Comparison of ENCODE assay signal across 34 cellular contexts in genomic region chr6:1946583-1946982, GRCh38.
"Had no signal": no experiment of that assay in that cellular context is flagged by ENCODE, and none has a peak within 500 bp of the region (broad histone marks: within the 10 kb centered on the region; RNA-seq: fewer than 3 reads in every experiment).

No MANE protein-coding gene starts in this region.

- H3K9me3 ChIP-seq: adrenal gland, body of pancreas, colonic mucosa, esophagus muscularis mucosa, gastroesophageal sphincter, heart right ventricle had no signal

- H3K4me1 Mint-ChIP-seq: activated B cell treated with CpG ODN at 0.5 μM for 24 hours; activated naive CD4-positive, alpha-beta T cell treated with anti-CD3 and anti-CD28 coated beads, Interleukin-2, amount 50 U/mL, for 24 hours; activated naive CD8-positive, alpha-beta T cell treated with anti-CD3 and anti-CD28 coated beads for 36 hours; activated naive CD8-positive, alpha-beta T cell treated with anti-CD3 and anti-CD28 coated beads, Interleukin-2, amount 50 U/mL, for 24 hours had no signal

- H3K27me3 ChIP-seq: adrenal gland, body of pancreas, cardiac muscle cell, colonic mucosa, esophagus muscularis mucosa, gastroesophageal sphincter, heart right ventricle, hepatocyte had no signal

- FAIRE-seq: endometrium, endothelial cell of umbilical vein had no signal

- H3K36me3 ChIP-seq: adrenal gland, cardiac muscle cell, colonic mucosa, esophagus muscularis mucosa, gastroesophageal sphincter, WERI-Rb-1 had no signal

- H3K4me3 Mint-ChIP-seq: activated B cell treated with CpG ODN at 0.5 μM for 24 hours; activated CD8-positive, alpha-beta T cell treated with anti-CD3 and anti-CD28 coated beads for 36 hours; activated naive CD4-positive, alpha-beta T cell treated with anti-CD3 and anti-CD28 coated beads for 36 hours; activated naive CD4-positive, alpha-beta T cell treated with anti-CD3 and anti-CD28 coated beads, Interleukin-2, amount 50 U/mL, for 24 hours; activated naive CD8-positive, alpha-beta T cell treated with anti-CD3 and anti-CD28 coated beads for 36 hours; activated naive CD8-positive, alpha-beta T cell treated with anti-CD3 and anti-CD28 coated beads, Interleukin-2, amount 50 U/mL, for 24 hours; activated T-cell treated with anti-CD3 and anti-CD28 coated beads, Interleukin-2, amount 50 U/mL, for 4 hours; T-helper 1 cell treated with Interleukin-12 subunit alpha and Interleukin-12 subunit beta and Interleukin-4 antibody, amounts not matched to agents 30 μg/mL and 1 μg/mL, for 36 hours; T-helper 2 cell treated with Interferon-gamma antibody and Interleukin-4, amounts not matched to agents 5 μg/mL and 100 μg/mL, for 36 hours had no signal

- H3K4me2 ChIP-seq: hepatocyte had no signal

- H3K27me3 Mint-ChIP-seq: activated B cell treated with CpG ODN at 0.5 μM for 24 hours; activated CD8-positive, alpha-beta T cell treated with anti-CD3 and anti-CD28 coated beads for 36 hours; activated naive CD4-positive, alpha-beta T cell treated with anti-CD3 and anti-CD28 coated beads, Interleukin-2, amount 50 U/mL, for 24 hours; activated naive CD8-positive, alpha-beta T cell treated with anti-CD3 and anti-CD28 coated beads for 36 hours; activated naive CD8-positive, alpha-beta T cell treated with anti-CD3 and anti-CD28 coated beads, Interleukin-2, amount 50 U/mL, for 24 hours had no signal

- H3K27ac ChIP-seq: adrenal gland, body of pancreas, cardiac muscle cell, colonic mucosa, esophagus muscularis mucosa, gastroesophageal sphincter, heart right ventricle, hepatocyte, WERI-Rb-1 had no signal

- H3K4me3 ChIP-seq: adrenal gland, body of pancreas, cardiac muscle cell, colonic mucosa, esophagus muscularis mucosa, gastroesophageal sphincter, heart right ventricle, hepatocyte had no signal

- H3K9me3 Mint-ChIP-seq: activated B cell treated with CpG ODN at 0.5 μM for 24 hours; activated CD8-positive, alpha-beta T cell treated with anti-CD3 and anti-CD28 coated beads for 36 hours; activated naive CD4-positive, alpha-beta T cell treated with anti-CD3 and anti-CD28 coated beads for 36 hours; activated naive CD4-positive, alpha-beta T cell treated with anti-CD3 and anti-CD28 coated beads, Interleukin-2, amount 50 U/mL, for 24 hours; activated naive CD8-positive, alpha-beta T cell treated with anti-CD3 and anti-CD28 coated beads for 36 hours; activated naive CD8-positive, alpha-beta T cell treated with anti-CD3 and anti-CD28 coated beads, Interleukin-2, amount 50 U/mL, for 24 hours; activated T-cell treated with anti-CD3 and anti-CD28 coated beads, Interleukin-2, amount 50 U/mL, for 4 hours; activated T-helper 2 cell treated with anti-CD3 and anti-CD28 coated beads, Interferon-gamma antibody, Interleukin-2, Interleukin-4, amounts not matched to agents 10 μg/mL and 5 μg/mL and 100 μg/mL, durations not matched to agents 14 hours and 24 hours and 36 hours; T-helper 1 cell treated with Interleukin-12 subunit alpha and Interleukin-12 subunit beta and Interleukin-4 antibody, amounts not matched to agents 30 μg/mL and 1 μg/mL, for 36 hours; T-helper 2 cell treated with Interferon-gamma antibody and Interleukin-4, amounts not matched to agents 5 μg/mL and 100 μg/mL, for 36 hours had no signal

- ATAC-seq: activated CD4-positive, CD25-positive, alpha-beta regulatory T cell treated with anti-CD3 and anti-CD28 coated beads, Interleukin-2, amount 50 U/mL, for 24 hours; activated CD8-positive, alpha-beta T cell treated with anti-CD3 and anti-CD28 coated beads for 36 hours; activated naive CD8-positive, alpha-beta T cell treated with anti-CD3 and anti-CD28 coated beads, Interleukin-2, amount 50 U/mL, for 24 hours; activated T-cell treated with anti-CD3 and anti-CD28 coated beads, Interleukin-2, amount 50 U/mL, for 4 hours; body of pancreas; gastroesophageal sphincter; heart right ventricle had no signal

- DNase-seq: activated B cell treated with CpG ODN at 0.5 μM for 24 hours; activated CD4-positive, alpha-beta T cell treated with anti-CD3 and anti-CD28 coated beads for 48 hours; activated CD4-positive, alpha-beta T cell treated with anti-CD3 and anti-CD28 coated beads, Interleukin-2, amount 50 U/mL, for 1 hour; activated CD4-positive, alpha-beta T cell treated with anti-CD3 and anti-CD28 coated beads, Interleukin-2, amount 50 U/mL, for 48 hours; activated CD8-positive, alpha-beta memory T cell treated with anti-CD3 and anti-CD28 coated beads for 24 hours; activated CD8-positive, alpha-beta T cell treated with anti-CD3 and anti-CD28 coated beads for 36 hours; activated effector memory CD4-positive, alpha-beta T cell treated with anti-CD3 and anti-CD28 coated beads, Interleukin-2, amount 50 U/mL, for 16 hours; activated naive CD4-positive, alpha-beta T cell treated with anti-CD3 and anti-CD28 coated beads for 36 hours; activated naive CD8-positive, alpha-beta T cell treated with anti-CD3 and anti-CD28 coated beads for 36 hours; activated naive CD8-positive, alpha-beta T cell treated with anti-CD3 and anti-CD28 coated beads, Interleukin-2, amount 50 U/mL, for 24 hours; activated T-cell treated with anti-CD3 and anti-CD28 coated beads, Interleukin-2, amount 50 U/mL, for 4 hours; adrenal gland; amygdala; aorta; body of pancreas; central memory CD4-positive, alpha-beta T cell; cerebellar nuclear complex; colonic mucosa; effector CD8-positive, alpha-beta T cell; foreskin melanocyte; heart right ventricle; T1000; WERI-Rb-1 had no signal

- H2AFZ ChIP-seq: hepatocyte had no signal

- H3K27ac Mint-ChIP-seq: activated B cell treated with CpG ODN at 0.5 μM for 24 hours; activated CD8-positive, alpha-beta T cell treated with anti-CD3 and anti-CD28 coated beads for 36 hours; activated naive CD4-positive, alpha-beta T cell treated with anti-CD3 and anti-CD28 coated beads for 36 hours; activated naive CD4-positive, alpha-beta T cell treated with anti-CD3 and anti-CD28 coated beads, Interleukin-2, amount 50 U/mL, for 24 hours; activated naive CD8-positive, alpha-beta T cell treated with anti-CD3 and anti-CD28 coated beads for 36 hours; activated naive CD8-positive, alpha-beta T cell treated with anti-CD3 and anti-CD28 coated beads, Interleukin-2, amount 50 U/mL, for 24 hours; activated T-helper 2 cell treated with anti-CD3 and anti-CD28 coated beads, Interferon-gamma antibody, Interleukin-2, Interleukin-4, amounts not matched to agents 10 μg/mL and 5 μg/mL and 100 μg/mL, durations not matched to agents 14 hours and 24 hours and 36 hours; T-helper 1 cell treated with Interleukin-12 subunit alpha and Interleukin-12 subunit beta and Interleukin-4 antibody, amounts not matched to agents 30 μg/mL and 1 μg/mL, for 36 hours; T-helper 2 cell treated with Interferon-gamma antibody and Interleukin-4, amounts not matched to agents 5 μg/mL and 100 μg/mL, for 36 hours had no signal

- H3K4me1 ChIP-seq: adrenal gland, body of pancreas, colonic mucosa, esophagus muscularis mucosa, gastroesophageal sphincter, heart right ventricle had no signal

- H3K79me2 ChIP-seq: hepatocyte had no signal
